Comparison of ENCODE assay signal across 24 cellular contexts in the genomic region with DNA sequence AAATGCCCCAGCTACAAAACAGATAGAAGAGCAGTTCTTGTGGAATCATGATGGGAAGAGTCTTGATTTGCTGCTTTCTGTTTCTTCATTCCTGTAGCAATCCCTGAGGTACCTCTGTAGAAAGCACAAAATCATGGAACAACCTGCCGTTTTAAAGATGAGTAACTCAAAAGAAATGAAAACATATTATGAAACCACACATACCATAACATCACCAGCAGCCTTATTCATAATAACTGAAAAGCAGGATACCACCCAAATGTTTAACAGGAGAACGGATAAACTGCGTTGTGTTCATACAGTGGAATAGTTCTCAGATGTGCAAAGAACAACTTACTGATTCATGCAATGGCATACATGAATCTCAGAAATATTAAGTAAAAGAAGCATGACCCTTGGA.
DNase-seq lines count a peak whose midpoint lies in the region; ATAC-seq, FAIRE-seq and TF ChIP-seq lines count a peak whose summit lies in the region.
"Had no signal": no experiment of that assay in that cellular context is flagged by ENCODE, and none has a peak within 500 bp of the region (broad histone marks: within the 10 kb centered on the region; RNA-seq: fewer than 3 reads in every experiment).

No MANE protein-coding gene starts in this region.

- H3K4me1 ChIP-seq in breast epithelium (no peaks in the 10 kb centered on the region), HepG2 (ENCODE audit: insufficient read depth, low read length) (no peaks in the 10 kb centered on the region)
- H3K4me1 ChIP-seq: A549, Caco-2 had no signal

- no peak for TF ChIP-seq CTCF in MCF 10A (IDR thresholded peaks at IDR 0.05; ENCODE audit: unreplicated experiment)
- TF ChIP-seq CTCF in breast epithelium (IDR thresholded peaks at IDR 0.05) = no peak
- no peak for TF ChIP-seq CTCF in omental fat pad (IDR thresholded peaks at IDR 0.05)
- TF ChIP-seq CTCF in HepG2 (CRISPR knock-in tag; IDR thresholded peaks at IDR 0.05) = no peak

- no peaks in the 10 kb centered on the region for H3K79me2 ChIP-seq in HepG2 (ENCODE audit: insufficient read depth, low read length)

- H3K27ac ChIP-seq in breast epithelium (no peak overlapping the region), HepG2 (ENCODE audit: extremely low read length, insufficient read depth, low read length) (no peak overlapping the region)
- H3K27ac ChIP-seq: 22Rv1; A549; BLaER1 treated with 17β-estradiol and CSF1 and Interleukin-3, amounts not matched to agents 10 nM and 100 nM; C4-2B had no signal

- BruUV-seq in MCF 10A (replicated peaks; lab: Mats Ljungman, UMichigan) (no TSS peak), HepG2 (replicated peaks; lab: Mats Ljungman, UMichigan) (no TSS peak)

- H3K4me1 Mint-ChIP-seq in MCF 10A (ENCODE audit: insufficient read depth, unreplicated experiment) = no peaks in the 10 kb centered on the region
- no peaks in the 10 kb centered on the region for H3K4me1 Mint-ChIP-seq in activated CD8-positive, alpha-beta memory T cell treated with anti-CD3 and anti-CD28 coated beads, Interleukin-2, amount 10 ng/mL, durations not matched to agents 7 days and 5 days
- H3K4me1 Mint-ChIP-seq: B cell had no signal

- no peak overlapping the region for H3K9ac ChIP-seq in HepG2 (ENCODE audit: insufficient read depth, low read depth, low read length)
- H3K9ac ChIP-seq: BLaER1 treated with 17β-estradiol and CSF1 and Interleukin-3, amounts not matched to agents 10 nM and 100 nM had no signal

- H3K36me3 ChIP-seq in breast epithelium (no peaks in the 10 kb centered on the region), HepG2 (replicated peaks in 1 of 2; ENCODE audit: control insufficient read depth in 1 of 2, insufficient read depth in 2 of 2, low read length in 2 of 2) (no peaks in the 10 kb centered on the region)
- H3K36me3 ChIP-seq: BLaER1 treated with 17β-estradiol and CSF1 and Interleukin-3, amounts not matched to agents 10 nM and 100 nM had no signal

- CTCF ChIA-PET in MCF 10A (lab: Yijun Ruan, JAX) (interaction anchor here (0.8 kb wide), 1 partner anchor 367 kb away, joined by 3 read pairs; no protein-coding TSS in a partner anchor), HepG2 (lab: Yijun Ruan, JAX; ENCODE audit: low intra/inter-chr PET ratio, low total read pairs) (no interaction called here)
- CTCF ChIA-PET in activated CD8-positive, alpha-beta memory T cell treated with anti-CD3 and anti-CD28 coated beads, Interleukin-2, amount 10 ng/mL, durations not matched to agents 7 days and 5 days (lab: Charles Lee) = no interaction called here

- no peak overlapping the region for H2AFZ ChIP-seq in HepG2 (ENCODE audit: low read length)

- TF ChIP-seq RAD21 in HepG2 (CRISPR knock-in tag; IDR thresholded peaks at IDR 0.05) = no peak

- H3K9me3 ChIP-seq in breast epithelium (peaks cover 0 to 1% of the 10 kb centered on the region in 2 donors), HepG2 (ENCODE audit: low read length) (peaks cover 7% of the 10 kb centered on the region; the same call in 1 of the 2 replicates)
- H3K9me3 ChIP-seq: A549, Caco-2 had no signal

- H3K4me3 ChIP-seq in breast epithelium = no peak overlapping the region
- no peak overlapping the region for H3K4me3 ChIP-seq in HepG2 (replicated peaks in 1 of 3; ENCODE audit: insufficient read depth in 1 of 3, low read depth in 2 of 3, low read length in 3 of 3)
- H3K4me3 ChIP-seq: A549; BLaER1 treated with 17β-estradiol and CSF1 and Interleukin-3, amounts not matched to agents 10 nM and 100 nM had no signal

- H3K4me2 ChIP-seq in HepG2 (ENCODE audit: low read depth, low read length) = no peak overlapping the region
- H3K4me2 ChIP-seq: A549; BLaER1 treated with 17β-estradiol and CSF1 and Interleukin-3, amounts not matched to agents 10 nM and 100 nM had no signal

- TF ChIP-seq EP300 in HepG2 (IDR thresholded peaks at IDR 0.05; ENCODE audit: low read depth in 2 of 2, low read length in 2 of 2) (no peak), HepG2 (CRISPR knock-in tag; IDR thresholded peaks at IDR 0.05; ENCODE audit: borderline replicate concordance) (no peak)

- no peaks in the 10 kb centered on the region for H4K20me1 ChIP-seq in HepG2 (ENCODE audit: insufficient read depth, low read length)
- H4K20me1 ChIP-seq: BLaER1 treated with 17β-estradiol and CSF1 and Interleukin-3, amounts not matched to agents 10 nM and 100 nM had no signal

- no peaks in the 10 kb centered on the region for H3K9me3 Mint-ChIP-seq in MCF 10A (ENCODE audit: unreplicated experiment)
- H3K9me3 Mint-ChIP-seq in activated CD8-positive, alpha-beta memory T cell treated with anti-CD3 and anti-CD28 coated beads, Interleukin-2, amount 10 ng/mL, durations not matched to agents 7 days and 5 days (ENCODE audit: low read depth) = no peaks in the 10 kb centered on the region
- H3K9me3 Mint-ChIP-seq: CD4-positive, alpha-beta T cell; CD8-positive, alpha-beta T cell had no signal

- H3K27me3 ChIP-seq in breast epithelium (no peaks in the 10 kb centered on the region), HepG2 (ENCODE audit: control insufficient read depth in 1 of 2, insufficient read depth in 2 of 2, low read length in 2 of 2) (no peaks in the 10 kb centered on the region)
- H3K27me3 ChIP-seq: BLaER1 treated with 17β-estradiol and CSF1 and Interleukin-3, amounts not matched to agents 10 nM and 100 nM had no signal

- in situ Hi-C loops in HepG2 (cut with HindIII; ENCODE audit: extremely low pct_ligation_motif_present, low pct_unique_long_range_greater_than_20kb) = no loop called here

- POLR2A ChIA-PET in MCF 10A (lab: Yijun Ruan, JAX) = no interaction called here
- POLR2A ChIA-PET in HepG2 (lab: Yijun Ruan, JAX) = no interaction called here

- H3K27ac Mint-ChIP-seq in MCF 10A (ENCODE audit: low read depth, unreplicated experiment) = no peak overlapping the region
- H3K27ac Mint-ChIP-seq in activated CD8-positive, alpha-beta memory T cell treated with anti-CD3 and anti-CD28 coated beads, Interleukin-2, amount 10 ng/mL, durations not matched to agents 7 days and 5 days = no peak overlapping the region
- H3K27ac Mint-ChIP-seq: B cell; CD4-positive, alpha-beta T cell; CD8-positive, alpha-beta T cell had no signal

- DNase-seq in MCF 10A (ENCODE audit: unreplicated experiment) (peak; percentile 19), breast epithelium (ENCODE audit: low spot score in 2 of 2) (no peak), SW480 (ENCODE audit: low spot score) (peak; percentile 6), omental fat pad (ENCODE audit: low spot score) (no peak), HepG2 (ENCODE audit: low spot score) (no peak)
- DNase-seq in stimulated activated CD4-positive, alpha-beta T cell treated with anti-CD3 and anti-CD28 coated beads, Interleukin-1b, Interleukin-23, amount 100 ng/mL, for 48 hours = no peak
- DNase-seq in activated CD8-positive, alpha-beta memory T cell treated with anti-CD3 and anti-CD28 coated beads, Interleukin-2, amount 10 ng/mL, durations not matched to agents 7 days and 5 days = no peak
- DNase-seq: AML-193; Caco-2; Calu3; CD4-positive, alpha-beta T cell; CD8-positive, alpha-beta T cell; DMS79 treated with DMSO at 0.1 percent for 48 hours; EL; GF-D8 had no signal

- intact Hi-C loops in MCF 10A (cut with micrococcal nuclease) = no loop called here
- intact Hi-C loops in breast epithelium (cut with DNase I; ENCODE audit: low total_unique reads) = loop anchor here (10.0 kb wide), 1 partner anchor 1026 kb away; no protein-coding TSS in a partner anchor
- intact Hi-C loops in HepG2 (cut with micrococcal nuclease; ENCODE audit: unreplicated experiment) = no loop called here

- H3K36me3 Mint-ChIP-seq in MCF 10A (ENCODE audit: insufficient read depth, unreplicated experiment) = no peaks in the 10 kb centered on the region
- no peaks in the 10 kb centered on the region for H3K36me3 Mint-ChIP-seq in activated CD8-positive, alpha-beta memory T cell treated with anti-CD3 and anti-CD28 coated beads, Interleukin-2, amount 10 ng/mL, durations not matched to agents 7 days and 5 days
- H3K36me3 Mint-ChIP-seq: CD8-positive, alpha-beta T cell had no signal

- no peak for FAIRE-seq in HepG2 (lab: Jason Lieb, UNC)
- FAIRE-seq: A549, D721Med, G401.6, GM12891, GM19239 had no signal

- ATAC-seq in omental fat pad (ENCODE audit: low FRiP score) = peak; percentile 68
- ATAC-seq in HepG2 = no peak
- no peak for ATAC-seq in activated CD8-positive, alpha-beta memory T cell treated with anti-CD3 and anti-CD28 coated beads, Interleukin-2, amount 10 ng/mL, durations not matched to agents 7 days and 5 days
- ATAC-seq: A549; CD8-positive, alpha-beta T cell had no signal

- WGBS in HepG2 (ENCODE audit: low lambda C conversion rate) = 0% methylated on average over 3 of the region's 3 CpGs

- H3K4me3 Mint-ChIP-seq in MCF 10A (ENCODE audit: unreplicated experiment) = no peak overlapping the region
- no peak overlapping the region for H3K4me3 Mint-ChIP-seq in activated CD8-positive, alpha-beta memory T cell treated with anti-CD3 and anti-CD28 coated beads, Interleukin-2, amount 10 ng/mL, durations not matched to agents 7 days and 5 days
- H3K4me3 Mint-ChIP-seq: B cell; CD4-positive, alpha-beta T cell; CD8-positive, alpha-beta T cell had no signal

- no peak for TF ChIP-seq POLR2A in breast epithelium (IDR thresholded peaks at IDR 0.05)
- no peak for TF ChIP-seq POLR2A in HepG2 (IDR thresholded peaks at IDR 0.05; ENCODE audit: insufficient read depth in 1 of 2, low read depth in 2 of 2, low read length in 2 of 2)

- H3K27me3 Mint-ChIP-seq in MCF 10A (ENCODE audit: insufficient read depth, unreplicated experiment) = peaks cover 36% of the 10 kb centered on the region
- peaks cover 16% of the 10 kb centered on the region for H3K27me3 Mint-ChIP-seq in activated CD8-positive, alpha-beta memory T cell treated with anti-CD3 and anti-CD28 coated beads, Interleukin-2, amount 10 ng/mL, durations not matched to agents 7 days and 5 days
- H3K27me3 Mint-ChIP-seq: CD4-positive, alpha-beta T cell had no signal

TF ChIP-seq in HepG2, 621 proteins besides CTCF, POLR2A, EP300 and RAD21:
- no peak for TF ChIP-seq IRX3 (CRISPR knock-in tag; IDR thresholded peaks at IDR 0.05; ENCODE audit: borderline replicate concordance, low read depth)
- no peak for TF ChIP-seq MAFF (IDR thresholded peaks at IDR 0.05; ENCODE audit: low read depth, low read length)
- TF ChIP-seq ZNF124 (CRISPR knock-in tag; IDR thresholded peaks at IDR 0.05) = no peak
- no peak for TF ChIP-seq ZNF260 (CRISPR knock-in tag; IDR thresholded peaks at IDR 0.05; ENCODE audit: borderline replicate concordance, low read depth)
- TF ChIP-seq ZSCAN29 (CRISPR knock-in tag; conservative IDR thresholded peaks at IDR 0.05) = no peak
- TF ChIP-seq ZNF121 (CRISPR knock-in tag; IDR thresholded peaks at IDR 0.05) = no peak

Comparison
In these comparisons a context has a peak if more than half of its experiments do, and no peak if none do; other contexts are left out.
1. DNase-seq: peak in MCF 10A (single experiment) and SW480 (single experiment); none in breast epithelium (0 of 2), omental fat pad (single experiment), stimulated activated CD4-positive, alpha-beta T cell treated with anti-CD3 and anti-CD28 coated beads, Interleukin-1b, Interleukin-23, amount 100 ng/mL, for 48 hours (single experiment), HepG2 (single experiment) and activated CD8-positive, alpha-beta memory T cell treated with anti-CD3 and anti-CD28 coated beads, Interleukin-2, amount 10 ng/mL, durations not matched to agents 7 days and 5 days (single experiment).